ENCODE assay signal across 1 cellular context in the genomic region with DNA sequence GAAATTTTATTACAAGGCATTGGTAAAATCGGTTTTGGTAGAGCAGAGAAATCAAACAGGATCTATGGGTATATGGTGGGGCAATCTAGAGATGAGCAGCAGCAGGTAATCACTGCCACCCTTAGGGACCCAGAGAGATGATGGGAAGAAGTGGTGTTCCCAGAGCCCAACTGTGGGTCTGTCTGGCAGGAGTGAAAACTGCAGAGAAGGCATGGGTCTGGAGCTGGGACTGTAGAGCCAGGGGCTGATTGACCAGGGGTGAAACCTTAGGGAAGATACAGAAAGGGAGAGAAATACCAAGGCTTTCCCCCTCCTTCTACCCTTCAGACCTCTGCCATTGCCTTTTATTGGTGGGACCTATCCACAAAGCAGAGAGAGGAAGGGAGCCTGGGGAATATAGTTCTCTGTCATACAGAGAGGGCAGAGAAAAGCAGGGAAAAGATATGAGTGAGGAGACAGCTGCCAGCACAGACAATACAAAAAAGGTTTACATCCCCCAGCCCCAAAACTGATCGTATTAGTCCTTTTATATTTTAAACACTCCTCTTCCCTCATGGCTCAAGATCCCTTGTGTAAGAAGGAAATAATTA.
TF ChIP-seq lines count a peak whose summit lies in the region.

No MANE protein-coding gene starts in this region.

TF ChIP-seq in K562, 482 proteins besides CTCF, POLR2A, EP300 and RAD21:
- TF ChIP-seq, protein P1, sequence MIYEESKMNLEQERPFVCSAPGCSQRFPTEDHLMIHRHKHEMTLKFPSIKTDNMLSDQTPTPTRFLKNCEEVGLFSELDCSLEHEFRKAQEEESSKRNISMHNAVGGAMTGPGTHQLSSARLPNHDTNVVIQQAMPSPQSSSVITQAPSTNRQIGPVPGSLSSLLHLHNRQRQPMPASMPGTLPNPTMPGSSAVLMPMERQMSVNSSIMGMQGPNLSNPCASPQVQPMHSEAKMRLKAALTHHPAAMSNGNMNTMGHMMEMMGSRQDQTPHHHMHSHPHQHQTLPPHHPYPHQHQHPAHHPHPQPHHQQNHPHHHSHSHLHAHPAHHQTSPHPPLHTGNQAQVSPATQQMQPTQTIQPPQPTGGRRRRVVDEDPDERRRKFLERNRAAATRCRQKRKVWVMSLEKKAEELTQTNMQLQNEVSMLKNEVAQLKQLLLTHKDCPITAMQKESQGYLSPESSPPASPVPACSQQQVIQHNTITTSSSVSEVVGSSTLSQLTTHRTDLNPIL (CRISPR knock-in tag; IDR thresholded peaks at IDR 0.05) = no peak
- TF ChIP-seq HMGN3 (IDR thresholded peaks at IDR 0.05; ENCODE audit: borderline replicate concordance, extremely low read depth, insufficient read length, low read depth, low read length) (no peak), KLF13 (tag; IDR thresholded peaks at IDR 0.05; ENCODE audit: borderline replicate concordance, low read depth) (no peak), IRF2 (CRISPR knock-in tag; IDR thresholded peaks at IDR 0.05) (no peak), HDAC8 (tag; IDR thresholded peaks at IDR 0.05) (no peak), YBX1 (IDR thresholded peaks at IDR 0.05) (no peak), NR1H2 (CRISPR knock-in tag; IDR thresholded peaks at IDR 0.05) (no peak), ZFP1 (CRISPR knock-in tag; IDR thresholded peaks at IDR 0.05) (no peak), NFYB (IDR thresholded peaks at IDR 0.05; ENCODE audit: extremely low read depth, insufficient read length) (no peak), ZFPM2 (CRISPR knock-in tag; IDR thresholded peaks at IDR 0.05) (no peak), SIRT6 (IDR thresholded peaks at IDR 0.05; ENCODE audit: low read depth, low read length) (no peak)
- TF ChIP-seq, protein P2, sequence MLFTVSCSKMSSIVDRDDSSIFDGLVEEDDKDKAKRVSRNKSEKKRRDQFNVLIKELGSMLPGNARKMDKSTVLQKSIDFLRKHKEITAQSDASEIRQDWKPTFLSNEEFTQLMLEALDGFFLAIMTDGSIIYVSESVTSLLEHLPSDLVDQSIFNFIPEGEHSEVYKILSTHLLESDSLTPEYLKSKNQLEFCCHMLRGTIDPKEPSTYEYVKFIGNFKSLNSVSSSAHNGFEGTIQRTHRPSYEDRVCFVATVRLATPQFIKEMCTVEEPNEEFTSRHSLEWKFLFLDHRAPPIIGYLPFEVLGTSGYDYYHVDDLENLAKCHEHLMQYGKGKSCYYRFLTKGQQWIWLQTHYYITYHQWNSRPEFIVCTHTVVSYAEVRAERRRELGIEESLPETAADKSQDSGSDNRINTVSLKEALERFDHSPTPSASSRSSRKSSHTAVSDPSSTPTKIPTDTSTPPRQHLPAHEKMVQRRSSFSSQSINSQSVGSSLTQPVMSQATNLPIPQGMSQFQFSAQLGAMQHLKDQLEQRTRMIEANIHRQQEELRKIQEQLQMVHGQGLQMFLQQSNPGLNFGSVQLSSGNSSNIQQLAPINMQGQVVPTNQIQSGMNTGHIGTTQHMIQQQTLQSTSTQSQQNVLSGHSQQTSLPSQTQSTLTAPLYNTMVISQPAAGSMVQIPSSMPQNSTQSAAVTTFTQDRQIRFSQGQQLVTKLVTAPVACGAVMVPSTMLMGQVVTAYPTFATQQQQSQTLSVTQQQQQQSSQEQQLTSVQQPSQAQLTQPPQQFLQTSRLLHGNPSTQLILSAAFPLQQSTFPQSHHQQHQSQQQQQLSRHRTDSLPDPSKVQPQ (CRISPR knock-in tag; IDR thresholded peaks at IDR 0.05; ENCODE audit: borderline replicate concordance) = no peak
- TF ChIP-seq, protein P3, sequence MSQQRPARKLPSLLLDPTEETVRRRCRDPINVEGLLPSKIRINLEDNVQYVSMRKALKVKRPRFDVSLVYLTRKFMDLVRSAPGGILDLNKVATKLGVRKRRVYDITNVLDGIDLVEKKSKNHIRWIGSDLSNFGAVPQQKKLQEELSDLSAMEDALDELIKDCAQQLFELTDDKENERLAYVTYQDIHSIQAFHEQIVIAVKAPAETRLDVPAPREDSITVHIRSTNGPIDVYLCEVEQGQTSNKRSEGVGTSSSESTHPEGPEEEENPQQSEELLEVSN (IDR thresholded peaks at IDR 0.05; ENCODE audit: borderline replicate concordance in 1 of 2, extremely low read depth in 1 of 2, insufficient read depth in 1 of 2, insufficient read length in 1 of 2, low read depth in 1 of 2, low read length in 1 of 2, poor library complexity in 1 of 2, severe bottlenecking in 1 of 2) = no peak
- TF ChIP-seq, protein P4, sequence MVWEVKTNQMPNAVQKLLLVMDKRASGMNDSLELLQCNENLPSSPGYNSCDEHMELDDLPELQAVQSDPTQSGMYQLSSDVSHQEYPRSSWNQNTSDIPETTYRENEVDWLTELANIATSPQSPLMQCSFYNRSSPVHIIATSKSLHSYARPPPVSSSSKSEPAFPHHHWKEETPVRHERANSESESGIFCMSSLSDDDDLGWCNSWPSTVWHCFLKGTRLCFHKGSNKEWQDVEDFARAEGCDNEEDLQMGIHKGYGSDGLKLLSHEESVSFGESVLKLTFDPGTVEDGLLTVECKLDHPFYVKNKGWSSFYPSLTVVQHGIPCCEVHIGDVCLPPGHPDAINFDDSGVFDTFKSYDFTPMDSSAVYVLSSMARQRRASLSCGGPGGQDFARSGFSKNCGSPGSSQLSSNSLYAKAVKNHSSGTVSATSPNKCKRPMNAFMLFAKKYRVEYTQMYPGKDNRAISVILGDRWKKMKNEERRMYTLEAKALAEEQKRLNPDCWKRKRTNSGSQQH (CRISPR knock-in tag; IDR thresholded peaks at IDR 0.05) = no peak
